In the genomic region with DNA sequence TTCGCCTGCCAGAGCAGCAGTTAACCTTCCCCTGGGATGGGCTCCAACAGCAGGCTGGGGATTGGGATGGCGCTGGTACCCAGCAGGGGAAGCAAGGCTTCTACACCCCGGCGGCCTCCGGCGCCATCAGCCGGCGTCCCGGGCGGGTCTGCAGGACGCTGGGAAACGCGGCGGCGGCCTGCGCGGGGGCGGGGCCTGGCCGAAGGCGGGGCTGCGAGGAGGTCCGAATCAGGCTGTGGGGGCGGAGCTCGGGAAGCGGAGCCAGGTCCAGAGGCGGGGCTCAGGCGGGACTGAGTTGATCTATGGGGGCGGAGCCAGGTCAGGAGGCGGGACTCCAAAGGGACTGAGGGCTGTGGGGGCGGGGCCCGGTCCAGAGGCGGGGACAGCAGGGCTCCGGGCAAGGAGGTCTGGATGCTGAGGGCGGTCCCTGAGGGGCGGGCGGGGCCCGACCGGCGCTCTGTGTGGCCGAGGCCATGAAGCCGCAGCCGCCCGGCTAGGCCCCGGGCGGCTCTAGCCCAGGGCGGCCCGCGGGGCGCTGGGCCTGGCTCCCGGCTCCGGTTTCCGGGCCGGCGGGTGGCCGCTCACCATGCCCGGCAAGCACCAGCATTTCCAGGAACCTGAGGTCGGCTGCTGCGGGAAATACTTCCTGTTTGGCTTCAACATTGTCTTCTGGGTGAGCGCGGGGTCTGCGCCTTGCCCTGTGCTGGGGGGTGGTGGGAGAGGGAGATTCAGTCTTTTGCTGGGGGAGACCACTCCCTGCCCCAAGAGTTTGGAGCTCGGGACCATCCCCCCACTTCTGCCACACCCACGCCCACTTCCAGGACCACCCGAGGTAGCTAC, we compare ENCODE assay signal across 1 cellular context.
TF ChIP-seq lines count a peak whose summit lies in the region.

A gene with protein sequence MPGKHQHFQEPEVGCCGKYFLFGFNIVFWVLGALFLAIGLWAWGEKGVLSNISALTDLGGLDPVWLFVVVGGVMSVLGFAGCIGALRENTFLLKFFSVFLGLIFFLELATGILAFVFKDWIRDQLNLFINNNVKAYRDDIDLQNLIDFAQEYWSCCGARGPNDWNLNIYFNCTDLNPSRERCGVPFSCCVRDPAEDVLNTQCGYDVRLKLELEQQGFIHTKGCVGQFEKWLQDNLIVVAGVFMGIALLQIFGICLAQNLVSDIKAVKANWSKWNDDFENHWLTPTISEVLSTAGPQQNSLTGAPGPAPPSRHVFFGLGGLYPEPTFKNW (plus strand): TSS at position 455 of the 840 bp plus-strand sequence. CDS start 132 bp downstream, at position 587.

TF ChIP-seq in HepG2, 621 proteins besides CTCF, POLR2A, EP300 and RAD21 (continued from another document and continues in another):
- TF ChIP-seq TFE3 (CRISPR knock-in tag; IDR thresholded peaks at IDR 0.05) (no peak), ZNF232 (CRISPR knock-in tag; IDR thresholded peaks at IDR 0.05; ENCODE audit: borderline replicate concordance) (no peak), ZBTB25 (CRISPR knock-in tag; IDR thresholded peaks at IDR 0.05) (no peak), NONO (IDR thresholded peaks at IDR 0.05) (no peak), NONO (CRISPR knock-in tag; conservative IDR thresholded peaks at IDR 0.05) (0 out of 2 replicates have a peak, but pooled peaks have one; percentile 33), ZNF337 (CRISPR knock-in tag; IDR thresholded peaks at IDR 0.05; ENCODE audit: borderline replicate concordance, low read depth) (0 out of 2 replicates have a peak, but pooled peaks have one; percentile 8), ZNF430 (CRISPR knock-in tag; IDR thresholded peaks at IDR 0.05) (no peak), JARID2 (CRISPR knock-in tag; IDR thresholded peaks at IDR 0.05; ENCODE audit: insufficient replicate concordance) (no peak), STAG1 (CRISPR knock-in tag; IDR thresholded peaks at IDR 0.05) (peak; percentile 63), HDAC2 (CRISPR knock-in tag; IDR thresholded peaks at IDR 0.05) (no peak), ZNF326 (CRISPR knock-in tag; IDR thresholded peaks at IDR 0.05; ENCODE audit: borderline replicate concordance) (no peak), ARNT (IDR thresholded peaks at IDR 0.05) (no peak), HOMEZ (CRISPR knock-in tag; IDR thresholded peaks at IDR 0.05; ENCODE audit: low read depth) (no peak), ZSCAN25 (CRISPR knock-in tag; IDR thresholded peaks at IDR 0.05) (no peak), ZFX (CRISPR knock-in tag; IDR thresholded peaks at IDR 0.05; ENCODE audit: low read depth) (peak; percentile 70), PAX8 (CRISPR knock-in tag; IDR thresholded peaks at IDR 0.05; ENCODE audit: borderline replicate concordance) (no peak), ZUFSP (CRISPR knock-in tag; IDR thresholded peaks at IDR 0.05; ENCODE audit: borderline replicate concordance) (no peak), ZNF784 (CRISPR knock-in tag; IDR thresholded peaks at IDR 0.05; ENCODE audit: borderline replicate concordance) (peak; percentile 80), JUN (CRISPR knock-in tag; IDR thresholded peaks at IDR 0.05) (no peak), TOPORS (CRISPR knock-in tag; IDR thresholded peaks at IDR 0.05) (no peak), RARA (CRISPR knock-in tag; IDR thresholded peaks at IDR 0.05) (0 out of 2 replicates have a peak, but pooled peaks have one; percentile 9), MXI1 (IDR thresholded peaks at IDR 0.05; ENCODE audit: borderline replicate concordance, low read depth, low read length) (peak; percentile 66; the same call in 1 of the 3 replicates), SUZ12 (IDR thresholded peaks at IDR 0.05; ENCODE audit: low read depth, low read length) (no peak), ATAD3A (CRISPR knock-in tag; IDR thresholded peaks at IDR 0.05) (no peak), ZNF652 (CRISPR knock-in tag; IDR thresholded peaks at IDR 0.05; ENCODE audit: borderline replicate concordance, low read depth) (no peak), ZNF777 (CRISPR knock-in tag; IDR thresholded peaks at IDR 0.05) (no peak), SIN3B (IDR thresholded peaks at IDR 0.05; ENCODE audit: low read length) (no peak), GTF3A (CRISPR knock-in tag; conservative IDR thresholded peaks at IDR 0.05) (no peak), MTF2 (CRISPR knock-in tag; IDR thresholded peaks at IDR 0.05; ENCODE audit: borderline replicate concordance) (peak; percentile 88; the same call in 1 of the 2 replicates), AGO1 (IDR thresholded peaks at IDR 0.05; ENCODE audit: low read depth, low read length, poor library complexity, severe bottlenecking) (no peak), STAT5B (CRISPR knock-in tag; IDR thresholded peaks at IDR 0.05) (no peak), ZNF484 (CRISPR knock-in tag; IDR thresholded peaks at IDR 0.05; ENCODE audit: borderline replicate concordance, low read depth) (no peak), SP5 (CRISPR knock-in tag; IDR thresholded peaks at IDR 0.05; ENCODE audit: borderline replicate concordance, low read depth) (0 out of 2 replicates have a peak, but pooled peaks have one; percentile 10), SP140L (CRISPR knock-in tag; IDR thresholded peaks at IDR 0.05; ENCODE audit: borderline replicate concordance) (no peak), MIXL1 (CRISPR knock-in tag; IDR thresholded peaks at IDR 0.05) (no peak), ZNF768 (CRISPR knock-in tag; IDR thresholded peaks at IDR 0.05) (no peak), ZBTB38 (CRISPR knock-in tag; IDR thresholded peaks at IDR 0.05) (no peak), ZNF383 (CRISPR knock-in tag; IDR thresholded peaks at IDR 0.05; ENCODE audit: borderline replicate concordance) (no peak), REXO4 (CRISPR knock-in tag; IDR thresholded peaks at IDR 0.05; ENCODE audit: borderline replicate concordance) (no peak), NFKB2 (CRISPR knock-in tag; IDR thresholded peaks at IDR 0.05; ENCODE audit: borderline replicate concordance) (no peak; the same call in 1 of the 2 replicates), SRF (IDR thresholded peaks at IDR 0.05; ENCODE audit: low read depth, low read length) (peak; percentile 28; the same call in 1 of the 2 replicates), HNRNPH1 (optimal IDR thresholded peaks at IDR 0.05; ENCODE audit: low read depth, low read length) (no peak), SP2 (CRISPR knock-in tag; IDR thresholded peaks at IDR 0.05) (no peak), ZNF20 (CRISPR knock-in tag; IDR thresholded peaks at IDR 0.05) (no peak), HOXA9 (CRISPR knock-in tag; IDR thresholded peaks at IDR 0.05; ENCODE audit: borderline replicate concordance) (no peak), ZNF235 (CRISPR knock-in tag; IDR thresholded peaks at IDR 0.05; ENCODE audit: borderline replicate concordance) (0 out of 2 replicates have a peak, but pooled peaks have one; percentile 2), KLF12 (CRISPR knock-in tag; IDR thresholded peaks at IDR 0.05; ENCODE audit: borderline replicate concordance) (no peak)
- TF ChIP-seq, protein P1, sequence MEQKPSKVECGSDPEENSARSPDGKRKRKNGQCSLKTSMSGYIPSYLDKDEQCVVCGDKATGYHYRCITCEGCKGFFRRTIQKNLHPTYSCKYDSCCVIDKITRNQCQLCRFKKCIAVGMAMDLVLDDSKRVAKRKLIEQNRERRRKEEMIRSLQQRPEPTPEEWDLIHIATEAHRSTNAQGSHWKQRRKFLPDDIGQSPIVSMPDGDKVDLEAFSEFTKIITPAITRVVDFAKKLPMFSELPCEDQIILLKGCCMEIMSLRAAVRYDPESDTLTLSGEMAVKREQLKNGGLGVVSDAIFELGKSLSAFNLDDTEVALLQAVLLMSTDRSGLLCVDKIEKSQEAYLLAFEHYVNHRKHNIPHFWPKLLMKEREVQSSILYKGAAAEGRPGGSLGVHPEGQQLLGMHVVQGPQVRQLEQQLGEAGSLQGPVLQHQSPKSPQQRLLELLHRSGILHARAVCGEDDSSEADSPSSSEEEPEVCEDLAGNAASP (CRISPR knock-in tag; IDR thresholded peaks at IDR 0.05; ENCODE audit: borderline replicate concordance), result no peak
- TF ChIP-seq, protein P2, sequence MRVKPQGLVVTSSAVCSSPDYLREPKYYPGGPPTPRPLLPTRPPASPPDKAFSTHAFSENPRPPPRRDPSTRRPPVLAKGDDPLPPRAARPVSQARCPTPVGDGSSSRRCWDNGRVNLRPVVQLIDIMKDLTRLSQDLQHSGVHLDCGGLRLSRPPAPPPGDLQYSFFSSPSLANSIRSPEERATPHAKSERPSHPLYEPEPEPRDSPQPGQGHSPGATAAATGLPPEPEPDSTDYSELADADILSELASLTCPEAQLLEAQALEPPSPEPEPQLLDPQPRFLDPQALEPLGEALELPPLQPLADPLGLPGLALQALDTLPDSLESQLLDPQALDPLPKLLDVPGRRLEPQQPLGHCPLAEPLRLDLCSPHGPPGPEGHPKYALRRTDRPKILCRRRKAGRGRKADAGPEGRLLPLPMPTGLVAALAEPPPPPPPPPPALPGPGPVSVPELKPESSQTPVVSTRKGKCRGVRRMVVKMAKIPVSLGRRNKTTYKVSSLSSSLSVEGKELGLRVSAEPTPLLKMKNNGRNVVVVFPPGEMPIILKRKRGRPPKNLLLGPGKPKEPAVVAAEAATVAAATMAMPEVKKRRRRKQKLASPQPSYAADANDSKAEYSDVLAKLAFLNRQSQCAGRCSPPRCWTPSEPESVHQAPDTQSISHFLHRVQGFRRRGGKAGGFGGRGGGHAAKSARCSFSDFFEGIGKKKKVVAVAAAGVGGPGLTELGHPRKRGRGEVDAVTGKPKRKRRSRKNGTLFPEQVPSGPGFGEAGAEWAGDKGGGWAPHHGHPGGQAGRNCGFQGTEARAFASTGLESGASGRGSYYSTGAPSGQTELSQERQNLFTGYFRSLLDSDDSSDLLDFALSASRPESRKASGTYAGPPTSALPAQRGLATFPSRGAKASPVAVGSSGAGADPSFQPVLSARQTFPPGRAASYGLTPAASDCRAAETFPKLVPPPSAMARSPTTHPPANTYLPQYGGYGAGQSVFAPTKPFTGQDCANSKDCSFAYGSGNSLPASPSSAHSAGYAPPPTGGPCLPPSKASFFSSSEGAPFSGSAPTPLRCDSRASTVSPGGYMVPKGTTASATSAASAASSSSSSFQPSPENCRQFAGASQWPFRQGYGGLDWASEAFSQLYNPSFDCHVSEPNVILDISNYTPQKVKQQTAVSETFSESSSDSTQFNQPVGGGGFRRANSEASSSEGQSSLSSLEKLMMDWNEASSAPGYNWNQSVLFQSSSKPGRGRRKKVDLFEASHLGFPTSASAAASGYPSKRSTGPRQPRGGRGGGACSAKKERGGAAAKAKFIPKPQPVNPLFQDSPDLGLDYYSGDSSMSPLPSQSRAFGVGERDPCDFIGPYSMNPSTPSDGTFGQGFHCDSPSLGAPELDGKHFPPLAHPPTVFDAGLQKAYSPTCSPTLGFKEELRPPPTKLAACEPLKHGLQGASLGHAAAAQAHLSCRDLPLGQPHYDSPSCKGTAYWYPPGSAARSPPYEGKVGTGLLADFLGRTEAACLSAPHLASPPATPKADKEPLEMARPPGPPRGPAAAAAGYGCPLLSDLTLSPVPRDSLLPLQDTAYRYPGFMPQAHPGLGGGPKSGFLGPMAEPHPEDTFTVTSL (CRISPR knock-in tag; IDR thresholded peaks at IDR 0.05; ENCODE audit: borderline replicate concordance), result no peak
- TF ChIP-seq, protein P3, sequence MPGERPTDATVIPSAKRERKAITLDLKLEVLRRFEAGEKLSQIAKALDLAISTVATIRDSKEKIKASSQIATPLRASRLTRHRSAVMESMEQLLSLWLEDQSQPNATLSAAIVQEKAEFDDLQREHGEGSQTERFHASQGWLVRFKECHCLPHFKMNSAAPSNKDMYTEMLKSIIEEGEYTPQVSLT (CRISPR knock-in tag; IDR thresholded peaks at IDR 0.05; ENCODE audit: borderline replicate concordance, low read depth), result no peak
